21 cellular contexts compared by ENCODE assay signal in genomic region chr20:44172572-44172950, GRCh38. TPM values are rescaled to one million over a fixed set of nuclear protein-coding genes. Genes with fewer than 3 reads are reported as not detected.
"Had no signal": no experiment of that assay in that cellular context is flagged by ENCODE, and none has a peak within 500 bp of the region (broad histone marks: within the 10 kb centered on the region; RNA-seq: fewer than 3 reads in every experiment).

No MANE protein-coding gene starts in this region.

- H3K36me3 ChIP-seq: breast epithelium, prostate gland, upper lobe of right lung had no signal

- FAIRE-seq: astrocyte had no signal

- H3K27me3 ChIP-seq: upper lobe of right lung had no signal

- ATAC-seq: activated CD8-positive, alpha-beta T cell treated with anti-CD3 and anti-CD28 coated beads, Interleukin-2, amount 10 ng/mL, durations not matched to agents 7 days and 5 days; mucosa of descending colon; naive thymus-derived CD8-positive, alpha-beta T cell; stimulated activated naive CD8-positive, alpha-beta T cell treated with anti-CD3 and anti-CD28 coated beads, Interleukin-15, Interleukin-2, amounts not matched to agents 100 U/mL and 50 U/mL, for 24 hours; upper lobe of right lung had no signal

- H3K27ac ChIP-seq: breast epithelium, prostate gland, upper lobe of right lung had no signal

- H3K9me3 ChIP-seq: breast epithelium, mucosa of descending colon, prostate gland, upper lobe of right lung had no signal

- DNase-seq: activated CD4-positive, alpha-beta T cell treated with anti-CD3 and anti-CD28 coated beads, Interleukin-2, amount 10 ng/mL, durations not matched to agents 24 days and 14 days; activated CD4-positive, CD25-positive, alpha-beta regulatory T cell; activated CD8-positive, alpha-beta memory T cell treated with anti-CD3 and anti-CD28 coated beads, Interleukin-2, amount 50 U/mL, for 48 hours; activated CD8-positive, alpha-beta T cell treated with anti-CD3 and anti-CD28 coated beads, Interleukin-2, amount 10 ng/mL, durations not matched to agents 7 days and 5 days; activated effector memory CD4-positive, alpha-beta T cell treated with Interleukin-2 at 50 U/mL for 16 hours; activated naive CD4-positive, alpha-beta T cell treated with anti-CD3 and anti-CD28 coated beads, Interleukin-2, amount 50 U/mL, for 16 hours; activated T-cell treated with anti-CD3 and anti-CD28 coated beads, Interleukin-2, amount 50 U/mL, for 48 hours; cerebellar nuclear complex; cortex of kidney; effector CD4-positive, alpha-beta T cell; mesenchymal stem cell; mucosa of descending colon; naive thymus-derived CD8-positive, alpha-beta T cell; stimulated activated CD4-positive, alpha-beta T cell treated with anti-CD3 and anti-CD28 coated beads, Interleukin-2, amount 100 ng/mL, for 24 hours; stimulated activated naive CD8-positive, alpha-beta T cell treated with anti-CD3 and anti-CD28 coated beads, Interleukin-15, Interleukin-2, amounts not matched to agents 100 U/mL and 50 U/mL, for 24 hours; T-helper 1 cell; T1000; upper lobe of right lung had no signal

- H3K4me3 ChIP-seq: breast epithelium, mucosa of descending colon, prostate gland, upper lobe of right lung had no signal

- H3K4me1 ChIP-seq: breast epithelium, prostate gland, upper lobe of right lung had no signal

RNA-seq across cellular contexts. Expression of gene JPH2, which starts 14.4 kb away (rescaled TPM):
- total RNA-seq: naive thymus-derived CD8-positive, alpha-beta T cell had no signal
- polyA plus RNA-seq: naive thymus-derived CD8-positive, alpha-beta T cell had no signal
